In genomic region chr12:24952389-24952788, GRCh38 we compare ENCODE assay signal across 1 cellular context.
TF ChIP-seq lines count a peak whose summit lies in the region.

No MANE protein-coding gene starts in this region.

TF ChIP-seq in GM12878, 131 proteins besides CTCF, POLR2A, EP300 and RAD21:
- TF ChIP-seq MEF2B (IDR thresholded peaks at IDR 0.05; ENCODE audit: partially characterized antibody, poor library complexity, severe bottlenecking) (no peak), TAF1 (IDR thresholded peaks at IDR 0.05; ENCODE audit: borderline replicate concordance, low read depth, low read length) (0 out of 2 replicates have a peak, but pooled peaks have one; percentile 35), IKZF2 (IDR thresholded peaks at IDR 0.05) (0 out of 4 replicates have a peak, but pooled peaks of 1 of the 2 experiments have one; percentile 7), ZNF384 (IDR thresholded peaks at IDR 0.05; ENCODE audit: borderline replicate concordance, low read depth, low read length) (peak; percentile 56; the same call in 1 of the 2 replicates), FOS (IDR thresholded peaks at IDR 0.05; ENCODE audit: borderline replicate concordance, extremely low read depth, insufficient read length) (no peak)
TF ChIP-seq in GM12878: peak in this region for 3.
